10 cellular contexts compared by ENCODE assay signal in the genomic region with DNA sequence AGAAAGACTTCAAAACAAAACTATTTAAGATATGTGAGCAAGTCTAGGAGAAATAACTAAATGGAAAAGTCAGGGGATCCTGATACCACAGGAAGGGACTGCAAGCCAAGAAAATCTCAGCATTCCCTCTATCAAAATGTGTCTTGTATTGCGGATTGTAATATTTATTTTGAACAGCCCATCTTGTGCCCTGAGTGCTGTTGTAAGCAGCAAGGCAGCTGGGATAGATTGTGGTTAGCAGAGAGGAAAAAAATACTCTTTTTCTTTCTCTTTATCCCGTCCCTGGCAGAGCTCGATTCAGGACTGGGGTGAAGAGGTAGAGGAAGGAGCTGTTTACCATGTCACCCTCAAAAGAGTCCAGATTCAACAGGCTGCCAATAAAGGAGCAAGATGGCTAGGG. TPM values are rescaled to one million over a fixed set of nuclear protein-coding genes. Genes with fewer than 3 reads are reported as not detected.
DNase-seq lines count a peak whose midpoint lies in the region; ATAC-seq and TF ChIP-seq lines count a peak whose summit lies in the region.
"Had no signal": no experiment of that assay in that cellular context is flagged by ENCODE, and none has a peak within 500 bp of the region (broad histone marks: within the 10 kb centered on the region; RNA-seq: fewer than 3 reads in every experiment).

No MANE protein-coding gene starts in this region.

- H3K9me3 ChIP-seq in SK-N-SH (no peaks in the 10 kb centered on the region), right atrium auricular region (peaks cover 0 to 10% of the 10 kb centered on the region in 2 donors), gastrocnemius medialis (peaks cover 0 to 4% (median 0%) of the 10 kb centered on the region in 3 donors)

- peak overlapping the region in 1 of 2 experiments; percentile 96; a peak in 3 of 4 replicates for H3K27ac ChIP-seq in SK-N-SH (ENCODE audit: low read depth in 2 of 2, low read length in 1 of 2)
- peak overlapping the region; percentile 78 to 81 for H3K27ac ChIP-seq in right atrium auricular region
- peak overlapping the region in 2 of 4 donors; percentile 15 to 71 for H3K27ac ChIP-seq in gastrocnemius medialis

- intact Hi-C loops in gastrocnemius medialis (cut with DNase I; ENCODE audit: low total_unique reads) = loop anchor here (10.0 kb wide), 1 partner anchor 109 kb away; no protein-coding TSS in a partner anchor

- no peaks in the 10 kb centered on the region for H3K9me2 ChIP-seq in SK-N-SH

- TF ChIP-seq CTCF in SK-N-SH (IDR thresholded peaks at IDR 0.05) (no peak), right atrium auricular region (IDR thresholded peaks at IDR 0.05) (no peak), gastrocnemius medialis (IDR thresholded peaks at IDR 0.05 in 4 of 5, conservative IDR thresholded peaks at IDR 0.05 in 1 of 5) (no peak)

- H3F3A ChIP-seq in SK-N-SH (replicated peaks; ENCODE audit: insufficient read depth) = peaks cover 26% of the 10 kb centered on the region

- CTCF ChIA-PET in SK-N-SH (lab: Yijun Ruan, JAX) = interaction anchor here (0.9 to 2.5 kb wide), 4 partner anchors 36 to 172 kb away, joined by 3 to 14 read pairs (median 4); no protein-coding TSS in a partner anchor

- peak overlapping the region; percentile 1; the same call in 1 of the 2 replicates for H3K9ac ChIP-seq in SK-N-SH

- TF ChIP-seq RAD21 in SK-N-SH (IDR thresholded peaks at IDR 0.05; ENCODE audit: low read length) = no peak

- no peak for DNase-seq in SK-N-SH
- no peak for DNase-seq in right atrium auricular region (ENCODE audit: low spot score)
- DNase-seq in gastrocnemius medialis = no peak
- no peak for DNase-seq in iPS-NIHi11 (ENCODE audit: low spot score)
- DNase-seq in NCI-H2107 (lab: John Stamatoyannopoulos, UW) = no peak
- DNase-seq in NOMO-1 (lab: John Stamatoyannopoulos, UW; ENCODE audit: unreplicated experiment in 2 of 2) = no peak
- DNase-seq: activated CD8-positive, alpha-beta T cell treated with anti-CD3 and anti-CD28 coated beads for 36 hours; stimulated activated CD4-positive, alpha-beta T cell treated with anti-CD3 and anti-CD28 coated beads, Interleukin-15, amount 100 ng/mL, for 24 hours had no signal

- H3K4me3 ChIP-seq in GM08714 (ENCODE audit: low read length) = peak overlapping the region; percentile 85
- H3K4me3 ChIP-seq in SK-N-SH (ENCODE audit: low read depth in 2 of 2, low read length in 1 of 2) = peak overlapping the region; percentile 79 to 81
- H3K4me3 ChIP-seq in right atrium auricular region = peak overlapping the region; percentile 24 to 68
- peak overlapping the region; percentile 57 to 70 (median 60) for H3K4me3 ChIP-seq in gastrocnemius medialis

- H3K4me1 ChIP-seq in SK-N-SH (ENCODE audit: control insufficient read depth in 1 of 2, insufficient read depth in 2 of 2, low read depth in 1 of 2, low read length in 1 of 2) = peaks cover 19 to 23% of the 10 kb centered on the region in 2 experiments; a peak in 3 of 4 replicates
- H3K4me1 ChIP-seq in right atrium auricular region = peaks cover 0 to 25% of the 10 kb centered on the region in 2 donors
- peaks cover 5 to 9% of the 10 kb centered on the region in 2 donors for H3K4me1 ChIP-seq in gastrocnemius medialis

- no peak for TF ChIP-seq EP300 in SK-N-SH (IDR thresholded peaks at IDR 0.05; ENCODE audit: borderline replicate concordance in 1 of 2, low read depth in 1 of 2, low read length in 1 of 2)

- POLR2A ChIA-PET in SK-N-SH (lab: Yijun Ruan, JAX) = interaction anchor here (0.6 kb wide), 1 partner anchor 11 kb away, joined by 4 read pairs; no protein-coding TSS in a partner anchor

- WGBS in SK-N-SH (ENCODE audit: low lambda C conversion rate) = 46% methylated on average over 3 of the region's 3 CpGs

- H2AFZ ChIP-seq in SK-N-SH (ENCODE audit: low read depth) = peak overlapping the region; percentile 35; the same call in 1 of the 2 replicates

- no peaks in the 10 kb centered on the region; the same call in 1 of the 2 replicates for H4K20me1 ChIP-seq in SK-N-SH (ENCODE audit: insufficient read depth)

- H3K4me2 ChIP-seq in SK-N-SH = peak overlapping the region; percentile 93

- no peak for TF ChIP-seq POLR2A in gastrocnemius medialis (IDR thresholded peaks at IDR 0.05)

- H3K36me3 ChIP-seq in SK-N-SH (replicated peaks in 1 of 2; ENCODE audit: control insufficient read depth in 1 of 2, insufficient read depth in 2 of 2, low read length in 1 of 2) (peaks cover 8 to 12% of the 10 kb centered on the region in 2 experiments), right atrium auricular region (no peaks in the 10 kb centered on the region), gastrocnemius medialis (no peaks in the 10 kb centered on the region)

- no peak for ATAC-seq in gastrocnemius medialis
- no peak for ATAC-seq in GM21390 (IDR thresholded peaks at IDR 0.05; ENCODE audit: unreplicated experiment)
- ATAC-seq: activated CD8-positive, alpha-beta T cell treated with anti-CD3 and anti-CD28 coated beads for 36 hours had no signal

- H3K79me2 ChIP-seq in SK-N-SH (ENCODE audit: insufficient read depth) = peaks cover 2% of the 10 kb centered on the region; the same call in 1 of the 2 replicates

- in situ Hi-C loops in gastrocnemius medialis (cut with MboI; ENCODE audit: low sequenced_read_pairs in 4 of 4) = loop anchor here in 1 of 4 donors (10.0 kb wide), 1 partner anchor 109 kb away; no protein-coding TSS in a partner anchor

- H3K27me3 ChIP-seq in SK-N-SH (ENCODE audit: insufficient read depth) = no peaks in the 10 kb centered on the region
- no peaks in the 10 kb centered on the region for H3K27me3 ChIP-seq in right atrium auricular region
- no peaks in the 10 kb centered on the region for H3K27me3 ChIP-seq in gastrocnemius medialis

TF ChIP-seq in SK-N-SH, 30 proteins besides CTCF, POLR2A, EP300 and RAD21:
- no peak for TF ChIP-seq GABPA (IDR thresholded peaks at IDR 0.05; ENCODE audit: low read depth)
- TF ChIP-seq TCF12 (IDR thresholded peaks at IDR 0.05) = peak; percentile 31; the same call in 1 of the 2 replicates

RNA-seq across cellular contexts. Expression of gene RGL1, which starts 1.2 kb away (rescaled TPM):
- 8.3 and 10.7 TPM in 2 replicates for polyA plus RNA-seq in SK-N-SH (2012; rRNA removed)
- 8.7 and 9.7 TPM in 2 replicates for polyA plus RNA-seq in SK-N-SH (2012; cell fraction: cytosol; rRNA removed)
- polyA plus RNA-seq in SK-N-SH (2012; cell fraction: nucleus; rRNA removed) = 10.3 and 15.7 TPM in 2 replicates
- 10 to 100 TPM; 14.9 to 22.7 TPM for total RNA-seq in right atrium auricular region
- 1 to 10 TPM; 4.0 to 5.1 (median 4.8) TPM for total RNA-seq in gastrocnemius medialis
